In genomic region chr4:1091561-1091995, GRCh38 we compare ENCODE assay signal across 23 cellular contexts. TPM values are rescaled to one million over a fixed set of nuclear protein-coding genes. Genes with fewer than 3 reads are reported as not detected.
"Had no signal": no experiment of that assay in that cellular context is flagged by ENCODE, and none has a peak within 500 bp of the region (broad histone marks: within the 10 kb centered on the region; RNA-seq: fewer than 3 reads in every experiment).

No MANE protein-coding gene starts in this region.

- H3K27ac ChIP-seq: breast epithelium, Peyer's patch had no signal

- H3K9me3 ChIP-seq: MG63 had no signal

- H3K27me3 ChIP-seq: breast epithelium, MG63, Peyer's patch had no signal

- H3K36me3 ChIP-seq: breast epithelium, MG63, Peyer's patch had no signal

- H3K4me3 ChIP-seq: breast epithelium, MG63, Peyer's patch had no signal

- DNase-seq: activated CD4-positive, alpha-beta T cell treated with anti-CD3 and anti-CD28 coated beads for 48 hours; activated CD4-positive, alpha-beta T cell treated with anti-CD3 and anti-CD28 coated beads, Interleukin-2, amount 50 U/mL, for 4 hours; activated CD4-positive, CD25-positive, alpha-beta regulatory T cell treated with anti-CD3 and anti-CD28 coated beads, Interleukin-2, amount 50 U/mL, for 72 hours; activated CD8-positive, alpha-beta T cell treated with anti-CD3 and anti-CD28 coated beads, Interleukin-2, amount 10 ng/mL, durations not matched to agents 7 days and 5 days; activated naive CD4-positive, alpha-beta T cell treated with anti-CD3 and anti-CD28 coated beads, Interleukin-2, amount 50 U/mL, for 16 hours; activated T-cell treated with anti-CD3 and anti-CD28 coated beads, Interleukin-2, amount 50 U/mL, for 72 hours; aorta; MG63; MV-4-11; NCI-H1092 treated with DMSO at 0.1 percent for 48 hours; NCI-H1417 treated with DMSO at 0.1 percent for 48 hours; NCI-H1694; NCI-H2029; NCI-H2107; NCI-H2171 treated with DMSO at 0.1 percent for 48 hours; NCI-H345; NCI-H510A; NCI-H69; NK-92 treated with Interleukin-12 subunit alpha and Interleukin-12 subunit beta, amount 100 ng/mL, for 24 hours; SHP77 treated with DMSO at 0.1 percent for 48 hours had no signal

- H3K4me1 ChIP-seq: breast epithelium had no signal

RNA-seq across cellular contexts. Expression of gene RNF212, which starts 21.8 kb away (rescaled TPM):
- total RNA-seq: SK-MEL-5 had no signal
